9 cellular contexts compared by ENCODE assay signal in genomic region chr22:19478086-19478392, GRCh38. TPM values are rescaled to one million over a fixed set of nuclear protein-coding genes. Genes with fewer than 3 reads are reported as not detected.
DNase-seq lines count a peak whose midpoint lies in the region; ATAC-seq and TF ChIP-seq lines count a peak whose summit lies in the region.
"Had no signal": no experiment of that assay in that cellular context is flagged by ENCODE, and none has a peak within 500 bp of the region (broad histone marks: within the 10 kb centered on the region; RNA-seq: fewer than 3 reads in every experiment).

No MANE protein-coding gene starts in this region.

- no peak overlapping the region for H2BK15ac ChIP-seq in H9 (ENCODE audit: low read depth, low read length)

- H3K27ac ChIP-seq in H9 (ENCODE audit: insufficient read length, low read depth, low read length) (no peak overlapping the region), right cardiac atrium (ENCODE audit: low read length) (peak overlapping the region; percentile 28), skin epidermis (peak overlapping the region in 14 of 21 experiments; percentile 9 to 100 (median 98))

- H2AK5ac ChIP-seq in H9 (ENCODE audit: insufficient read length, low read length) = no peak overlapping the region

- H3K36me3 Mint-ChIP-seq in H9 (ENCODE audit: insufficient read depth in 1 of 3, low read depth in 3 of 3) (peaks cover 14 to 32% (median 23%) of the 10 kb centered on the region in 3 experiments), WTC11 (peaks cover 15% of the 10 kb centered on the region)

- no peak overlapping the region for H3T11ph ChIP-seq in H9 (ENCODE audit: low read length)

- H2AFZ ChIP-seq in H9 (ENCODE audit: low read length) = no peak overlapping the region

- H3K4me1 Mint-ChIP-seq in H9 (peaks cover 20% of the 10 kb centered on the region in 2 experiments), WTC11 (peaks cover 23% of the 10 kb centered on the region)

- no peak overlapping the region for H4K91ac ChIP-seq in H9 (ENCODE audit: insufficient read length, low read depth, low read length)

- no peak overlapping the region for H4K5ac ChIP-seq in H9 (ENCODE audit: insufficient read length, low read depth, low read length)

- H2BK5ac ChIP-seq in H9 (ENCODE audit: insufficient read length, low read length) = no peak overlapping the region

- DNase-seq in H9 (no peak), WTC11 (ENCODE audit: low spot score) (no peak), right cardiac atrium (no peak), ureter (ENCODE audit: low spot score) (no peak), NCI-H2171 (lab: John Stamatoyannopoulos, UW) (no peak), C1 segment of cervical spinal cord (lab: John Stamatoyannopoulos, UW) (no peak)
- DNase-seq: activated gamma-delta T cell treated with Interleukin-2 at 50 U/mL for 16 hours had no signal

- H3K18ac ChIP-seq in H9 (ENCODE audit: insufficient read length, low read depth, low read length) = no peak overlapping the region

- H4K8ac ChIP-seq in H9 (replicated peaks; ENCODE audit: insufficient read length, low read depth, low read length) = no peak overlapping the region

- no peak overlapping the region for H3K4ac ChIP-seq in H9 (ENCODE audit: low read depth, low read length)

- H3K23me2 ChIP-seq in H9 (ENCODE audit: insufficient read length, low read depth, low read length, poor library complexity, severe bottlenecking) = peaks cover 13% of the 10 kb centered on the region

- ATAC-seq in WTC11 (no peak), right cardiac atrium (no peak), HG03354 (IDR thresholded peaks at IDR 0.05; ENCODE audit: poor library complexity, severe bottlenecking, unreplicated experiment) (no peak)

- H3K9me3 Mint-ChIP-seq in H9 (no peaks in the 10 kb centered on the region), WTC11 (no peaks in the 10 kb centered on the region)

- H3K4me3 ChIP-seq in right cardiac atrium (ENCODE audit: low read length) = peak overlapping the region; percentile 87
- peak overlapping the region; percentile 57 to 92 (median 85) for H3K4me3 ChIP-seq in skin epidermis

- no peaks in the 10 kb centered on the region for H3K79me1 ChIP-seq in H9 (ENCODE audit: insufficient read depth, low read depth, low read length, poor library complexity, severe bottlenecking)

- H2BK12ac ChIP-seq in H9 (ENCODE audit: insufficient read length, low read depth, low read length) = no peak overlapping the region

- no peak overlapping the region for H3K23ac ChIP-seq in H9 (ENCODE audit: insufficient read length, low read depth, low read length)

- H4K20me1 ChIP-seq in H9 (ENCODE audit: control insufficient read depth, insufficient read depth, insufficient read length) = no peaks in the 10 kb centered on the region

- POLR2A ChIA-PET in WTC11 (lab: Charles Lee) = no interaction called here

- H3K4me2 ChIP-seq in H9 (ENCODE audit: insufficient read depth, insufficient read length, low read length) = peak overlapping the region; percentile 75

- intact Hi-C loops in right cardiac atrium (cut with DNase I) = loop anchor here in 1 of 4 donors (2.0 kb wide), 1 partner anchor 47 kb away; the partner anchor contains the start of gene HIRA

- H3K27me3 Mint-ChIP-seq in H9 (ENCODE audit: low read depth) = no peaks in the 10 kb centered on the region; the same call in 1 of the 2 replicates
- no peaks in the 10 kb centered on the region for H3K27me3 Mint-ChIP-seq in WTC11 (ENCODE audit: low read depth)

- TF ChIP-seq CTCF in H9 (conservative IDR thresholded peaks at IDR 0.05) = no peak
- no peak for TF ChIP-seq CTCF in WTC11 (IDR thresholded peaks at IDR 0.05)

- H3K9me3 ChIP-seq in H9 (ENCODE audit: control insufficient read depth, low read depth, low read length) = no peaks in the 10 kb centered on the region
- H3K9me3 ChIP-seq in right cardiac atrium (ENCODE audit: control insufficient read depth, low read length) = no peaks in the 10 kb centered on the region

- no peak overlapping the region for H3K56ac ChIP-seq in H9 (ENCODE audit: insufficient read length, low read depth, low read length)

- peak overlapping the region; percentile 96 for H3K9ac ChIP-seq in H9 (ENCODE audit: extremely low read depth, insufficient read length, low read length)

- no peak overlapping the region for H2BK20ac ChIP-seq in H9 (ENCODE audit: low read depth, low read length, poor library complexity, severe bottlenecking)

- H3K4me3 Mint-ChIP-seq in H9 = peak overlapping the region; percentile 98
- H3K4me3 Mint-ChIP-seq in WTC11 = peak overlapping the region; percentile 96

- H3K4me1 ChIP-seq in H9 (ENCODE audit: insufficient read depth, low read length) = peaks cover 3% of the 10 kb centered on the region
- H3K4me1 ChIP-seq in right cardiac atrium (ENCODE audit: control insufficient read depth, insufficient read depth, low read length) = no peaks in the 10 kb centered on the region

- H3K27me3 ChIP-seq in H9 (ENCODE audit: insufficient read depth, low read length) (no peaks in the 10 kb centered on the region), right cardiac atrium (ENCODE audit: control insufficient read depth, insufficient read depth) (no peaks in the 10 kb centered on the region)

- no peak overlapping the region for H3K14ac ChIP-seq in H9 (ENCODE audit: insufficient read depth, low read length)

- H2BK120ac ChIP-seq in H9 (ENCODE audit: low read depth, low read length, poor library complexity, severe bottlenecking) = no peak overlapping the region

- CTCF ChIA-PET in WTC11 (lab: Charles Lee) = interaction anchor here (2.3 to 2.4 kb wide), 2 partner anchors 152 to 333 kb away, joined by 6 read pairs; partner anchors contain the start of gene ESS2

- peak overlapping the region in 1 of 3 experiments; percentile 81; a peak in 3 of 7 replicates for H3K27ac Mint-ChIP-seq in H9
- peak overlapping the region; percentile 59; the same call in 1 of the 2 replicates for H3K27ac Mint-ChIP-seq in WTC11

- no CpG with 5 or more reads among the region's 5 CpGs for WGBS in H9 (ENCODE audit: extremely low coverage, insufficient read length, low lambda C conversion rate)
- WGBS in right cardiac atrium = 5% methylated on average over 5 of the region's 5 CpGs

- peaks cover 20% of the 10 kb centered on the region; the same call in 1 of the 2 replicates for H3K79me2 ChIP-seq in H9 (ENCODE audit: insufficient read depth, low read length)

TF ChIP-seq in WTC11, 78 proteins besides CTCF, POLR2A, EP300 and RAD21 (continues in another document):
- TF ChIP-seq HMGA2 (CRISPR knock-in tag; IDR thresholded peaks at IDR 0.05) (no peak), CREM (CRISPR knock-in tag; IDR thresholded peaks at IDR 0.05) (no peak), KAT7 (CRISPR knock-in tag; IDR thresholded peaks at IDR 0.05; ENCODE audit: borderline replicate concordance) (no peak), NFATC4 (CRISPR knock-in tag; IDR thresholded peaks at IDR 0.05) (no peak), ZNF263 (CRISPR knock-in tag; IDR thresholded peaks at IDR 0.05; ENCODE audit: low read depth) (no peak), FOXJ3 (CRISPR knock-in tag; IDR thresholded peaks at IDR 0.05; ENCODE audit: borderline replicate concordance) (no peak), JUN (CRISPR knock-in tag; IDR thresholded peaks at IDR 0.05) (no peak)
- TF ChIP-seq, protein P1, sequence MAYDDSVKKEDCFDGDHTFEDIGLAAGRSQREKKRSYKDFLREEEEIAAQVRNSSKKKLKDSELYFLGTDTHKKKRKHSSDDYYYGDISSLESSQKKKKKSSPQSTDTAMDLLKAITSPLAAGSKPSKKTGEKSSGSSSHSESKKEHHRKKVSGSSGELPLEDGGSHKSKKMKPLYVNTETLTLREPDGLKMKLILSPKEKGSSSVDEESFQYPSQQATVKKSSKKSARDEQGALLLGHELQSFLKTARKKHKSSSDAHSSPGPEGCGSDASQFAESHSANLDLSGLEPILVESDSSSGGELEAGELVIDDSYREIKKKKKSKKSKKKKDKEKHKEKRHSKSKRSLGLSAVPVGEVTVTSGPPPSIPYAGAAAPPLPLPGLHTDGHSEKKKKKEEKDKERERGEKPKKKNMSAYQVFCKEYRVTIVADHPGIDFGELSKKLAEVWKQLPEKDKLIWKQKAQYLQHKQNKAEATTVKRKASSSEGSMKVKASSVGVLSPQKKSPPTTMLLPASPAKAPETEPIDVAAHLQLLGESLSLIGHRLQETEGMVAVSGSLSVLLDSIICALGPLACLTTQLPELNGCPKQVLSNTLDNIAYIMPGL (CRISPR knock-in tag; IDR thresholded peaks at IDR 0.05) = no peak
- TF ChIP-seq, protein P2, sequence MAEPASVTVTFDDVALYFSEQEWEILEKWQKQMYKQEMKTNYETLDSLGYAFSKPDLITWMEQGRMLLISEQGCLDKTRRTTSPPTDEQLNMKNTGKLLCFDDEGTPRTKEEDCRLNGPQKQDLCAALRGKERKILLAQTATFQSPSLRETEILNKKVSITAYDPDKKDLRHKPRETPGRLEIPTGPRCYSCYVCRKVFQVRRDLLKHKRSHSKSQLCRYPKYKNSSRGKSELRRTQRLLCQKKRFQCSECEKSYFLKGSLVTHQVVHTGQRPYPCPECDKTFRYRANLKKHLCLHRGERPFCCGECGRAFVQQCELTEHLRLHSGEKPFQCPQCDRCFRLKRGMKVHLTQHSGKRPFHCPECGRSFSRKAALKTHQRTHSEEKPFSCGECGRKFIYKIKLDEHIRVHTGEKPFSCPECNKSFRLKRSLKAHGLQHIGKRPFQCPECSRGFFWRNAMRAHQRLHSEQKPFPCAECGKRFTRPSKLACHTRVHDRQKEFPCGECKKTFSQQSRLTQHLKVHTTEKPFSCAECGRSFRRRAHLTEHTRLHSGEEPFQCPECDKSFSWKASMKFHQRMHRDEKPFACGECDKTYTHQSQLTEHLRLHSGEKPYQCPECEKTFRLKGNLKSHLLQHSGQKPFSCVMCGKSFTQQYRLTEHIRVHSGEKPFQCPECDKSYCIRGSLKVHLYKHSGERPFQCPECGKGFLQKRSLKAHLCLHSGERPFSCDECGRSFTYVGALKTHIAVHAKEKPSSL (CRISPR knock-in tag; conservative IDR thresholded peaks at IDR 0.05) = no peak

RNA-seq across cellular contexts. Expression of gene UFD1, which starts 1.0 kb away (rescaled TPM):
- total RNA-seq in H9 (2021) (74.4 and 76.0 TPM in 2 replicates), WTC11 (2021) (49.6 to 57.9 TPM (median 49.9 TPM) in 3 replicates), right cardiac atrium (10 to 100 TPM; 34.7 to 46.9 (median 42.7) TPM), ureter (47.6 TPM)
- 58.1 TPM for polyA plus RNA-seq in right cardiac atrium

RNA-seq across cellular contexts. Expression of gene CDC45, which starts 1.7 kb away (rescaled TPM):
- total RNA-seq in H9 (2021) = 32.7 and 35.7 TPM in 2 replicates
- total RNA-seq in WTC11 (2021) = 34.4 to 38.1 TPM (median 35.0 TPM) in 3 replicates
- total RNA-seq in right cardiac atrium = under 1 TPM in 2 of 4 donors, not detected in 2; 0.80 to 0.85 TPM
- 0.16 TPM for polyA plus RNA-seq in right cardiac atrium
- total RNA-seq in ureter = 1.1 TPM

RNA-seq across cellular contexts. Expression of gene C22orf39, which starts 30.5 kb away (rescaled TPM):
- total RNA-seq in H9 (2021) (17.4 and 19.3 TPM in 2 replicates), WTC11 (2021) (26.5 to 34.4 TPM (median 32.8 TPM) in 3 replicates), right cardiac atrium (10 to 100 TPM; 44.9 to 64.3 (median 58.5) TPM), ureter (31.5 TPM)
- polyA plus RNA-seq in right cardiac atrium = 45.6 TPM

RNA-seq across cellular contexts. Expression of gene MRPL40, which starts 45.7 kb away (rescaled TPM):
- total RNA-seq in H9 (2021) (15.2 and 18.0 TPM in 2 replicates), WTC11 (2021) (15.7 to 19.2 TPM (median 18.2 TPM) in 3 replicates), right cardiac atrium (10 to 100 TPM; 37.5 to 49.4 (median 43.1) TPM), ureter (35.4 TPM)
- polyA plus RNA-seq in right cardiac atrium = 66.9 TPM

RNA-seq across cellular contexts. Expression of gene CLDN5, which starts 46.2 kb away (rescaled TPM):
- total RNA-seq in H9 (2021) (0.26 and 0.44 TPM in 2 replicates), WTC11 (2021) (1.0 to 1.9 TPM (median 1.5 TPM) in 3 replicates), right cardiac atrium (10 to 100 TPM in 2 of 4 donors, 1 to 10 TPM in 2; 4.1 to 12.8 (median 9.2) TPM), ureter (38.9 TPM)
- polyA plus RNA-seq in right cardiac atrium = 23.9 TPM

Comparison
In these comparisons a context has a peak if more than half of its experiments do, and no peak if none do; other contexts are left out.
1. RNA of gene CDC45, which starts 1.7 kb away (total RNA-seq): 34.4 to 38.1 TPM in WTC11 and 32.7 to 35.7 TPM in H9; 1.1 TPM in ureter (single experiment) and 0.80 to 0.85 TPM in right cardiac atrium; every median in the first group is over 10 times any median in the second.